ENCODE assay signal across 9 cellular contexts in the genomic region with DNA sequence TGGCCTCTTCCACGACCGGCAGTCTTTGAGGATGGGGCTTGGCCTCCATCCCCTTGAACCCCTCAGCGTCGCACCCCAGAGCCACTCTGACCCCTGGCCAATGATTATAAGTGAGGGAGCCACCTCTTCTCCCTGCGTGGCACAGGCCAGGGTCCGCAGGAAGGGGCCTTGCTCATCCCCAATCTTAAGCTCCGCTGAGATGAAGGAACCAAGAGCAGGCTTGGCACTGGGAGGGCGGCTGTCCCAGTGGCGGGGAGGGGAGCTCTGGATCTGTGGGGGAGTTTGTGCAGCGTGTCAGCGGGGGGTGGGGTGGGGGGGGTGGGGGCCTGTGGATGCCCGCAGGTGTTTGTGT. TPM values are rescaled to one million over a fixed set of nuclear protein-coding genes. Genes with fewer than 3 reads are reported as not detected.
DNase-seq lines count a peak whose midpoint lies in the region; ATAC-seq and TF ChIP-seq lines count a peak whose summit lies in the region.
"Had no signal": no experiment of that assay in that cellular context is flagged by ENCODE, and none has a peak within 500 bp of the region (broad histone marks: within the 10 kb centered on the region; RNA-seq: fewer than 3 reads in every experiment).

No MANE protein-coding gene starts in this region.

- peak overlapping the region; percentile 36 for H3K4me3 ChIP-seq in BJ (ENCODE audit: low read depth, low read length)
- H3K4me3 ChIP-seq in MG63: peak overlapping the region; percentile 49
- H3K4me3 ChIP-seq in endodermal cell (ENCODE audit: low read length): peak overlapping the region; percentile 79
- H3K4me3 ChIP-seq in neural cell (ENCODE audit: low read length): peak overlapping the region; percentile 57

- H3K4me1 Mint-ChIP-seq in endodermal cell: peaks cover 26% of the 10 kb centered on the region

- TF ChIP-seq RAD21 in neural cell (conservative IDR thresholded peaks at IDR 0.05): no peak

- CTCF ChIA-PET in BJ (lab: Yijun Ruan, JAX) (interaction anchor here (0.6 to 1.0 kb wide), 4 partner anchors 8 to 285 kb away, joined by 3 to 5 read pairs (median 3); no protein-coding TSS in a partner anchor), RWPE1 (lab: Yijun Ruan, JAX) (interaction anchor here (0.6 kb wide), 2 partner anchors 16 to 158 kb away, joined by 3 read pairs; no protein-coding TSS in a partner anchor)

- H3K9me2 ChIP-seq in neural cell (ENCODE audit: insufficient read depth, low read length): no peaks in the 10 kb centered on the region

- TF ChIP-seq CTCF in BJ (IDR thresholded peaks at IDR 0.05; ENCODE audit: insufficient read depth, low read depth, low read length) (no peak), endodermal cell (conservative IDR thresholded peaks at IDR 0.05) (no peak), neural cell (IDR thresholded peaks at IDR 0.05; ENCODE audit: poor library complexity, severe bottlenecking) (no peak), RWPE1 (conservative IDR thresholded peaks at IDR 0.05; ENCODE audit: low read depth) (no peak)

- H3K27ac ChIP-seq in endodermal cell (ENCODE audit: low read depth, low read length) (no peak overlapping the region), neural cell (ENCODE audit: low read length) (no peak overlapping the region), RWPE1 (no peak overlapping the region)
- H3K27ac ChIP-seq: epithelial cell of prostate had no signal

- H3K79me2 ChIP-seq in neural cell (replicated peaks; ENCODE audit: insufficient read depth, low read length): no peaks in the 10 kb centered on the region

- H3K27me3 ChIP-seq in BJ (ENCODE audit: control insufficient read depth, insufficient read depth, low read length): no peaks in the 10 kb centered on the region
- H3K27me3 ChIP-seq in MG63: no peaks in the 10 kb centered on the region; the same call in 1 of the 2 replicates
- H3K27me3 ChIP-seq in endodermal cell (ENCODE audit: control insufficient read depth, insufficient read depth, low read length, poor library complexity, severe bottlenecking): peaks cover 8% of the 10 kb centered on the region
- H3K27me3 ChIP-seq in neural cell (ENCODE audit: insufficient read depth, low read depth, low read length): peaks cover 5% of the 10 kb centered on the region

- H3F3A ChIP-seq in neural cell (ENCODE audit: insufficient read depth, low read length, poor library complexity, severe bottlenecking): no peaks in the 10 kb centered on the region

- TF ChIP-seq EP300 in neural cell (conservative IDR thresholded peaks at IDR 0.05; ENCODE audit: poor library complexity, severe bottlenecking): no peak

- H3K36me3 ChIP-seq in BJ (ENCODE audit: control insufficient read depth, insufficient read depth, low read length) (no peaks in the 10 kb centered on the region), MG63 (no peaks in the 10 kb centered on the region), endodermal cell (ENCODE audit: control insufficient read depth, insufficient read depth, low read length) (no peaks in the 10 kb centered on the region), neural cell (ENCODE audit: insufficient read depth, low read length) (no peaks in the 10 kb centered on the region)

- H3K27me3 Mint-ChIP-seq in endodermal cell (ENCODE audit: insufficient read depth): peaks cover 11% of the 10 kb centered on the region

- peak overlapping the region; percentile 39 for H3K9ac ChIP-seq in endodermal cell (ENCODE audit: extremely low read depth, low read length, poor library complexity, severe bottlenecking)
- H3K9ac ChIP-seq in neural cell (ENCODE audit: low read length): no peak overlapping the region

- H3K9me3 Mint-ChIP-seq in endodermal cell: no peaks in the 10 kb centered on the region

- H3K4me1 ChIP-seq in endodermal cell (ENCODE audit: control insufficient read depth, insufficient read depth, low read length): peaks cover 8% of the 10 kb centered on the region

- H3K9me3 ChIP-seq in MG63: no peaks in the 10 kb centered on the region
- H3K9me3 ChIP-seq in endodermal cell (ENCODE audit: control insufficient read depth, low read length): no peaks in the 10 kb centered on the region
- H3K9me3 ChIP-seq in neural cell (ENCODE audit: low read length): no peaks in the 10 kb centered on the region

- no peaks in the 10 kb centered on the region for H3K36me3 Mint-ChIP-seq in endodermal cell (ENCODE audit: low read depth)

- WGBS in endodermal cell (ENCODE audit: insufficient coverage in 1 of 2, insufficient read length in 1 of 2), 2 experiments: 26% methylated on average over 8 of the region's 12 CpGs; no CpG with 5 or more reads in 1 of the 2 experiments

- H3K4me3 Mint-ChIP-seq in endodermal cell: peak overlapping the region; percentile 66

- no peaks in the 10 kb centered on the region for H4K20me1 ChIP-seq in neural cell (ENCODE audit: insufficient read depth)

- ATAC-seq in HG02973 (IDR thresholded peaks at IDR 0.05; ENCODE audit: unreplicated experiment): no peak
- no peak for ATAC-seq in HG02981 (IDR thresholded peaks at IDR 0.05; ENCODE audit: unreplicated experiment)

- no peak for DNase-seq in BJ (ENCODE audit: low read depth)
- DNase-seq in MG63: no peak
- no peak for DNase-seq in endodermal cell
- DNase-seq in SKM-1 (lab: John Stamatoyannopoulos, UW; ENCODE audit: unreplicated experiment): no peak
- no peak for DNase-seq in RWPE1 (ENCODE audit: low spot score)

- H2AFZ ChIP-seq in neural cell (ENCODE audit: low read depth, low read length): no peak overlapping the region

- no peak overlapping the region for H3K4me2 ChIP-seq in neural cell (ENCODE audit: low read length)

- POLR2A ChIA-PET in BJ (lab: Charles Lee): no interaction called here
- POLR2A ChIA-PET in RWPE1 (lab: Yijun Ruan, JAX; ENCODE audit: low non-redundant PET): no interaction called here

- no peak overlapping the region for H3K27ac Mint-ChIP-seq in endodermal cell

TF ChIP-seq in neural cell, 6 proteins besides CTCF, POLR2A, EP300 and RAD21:
- TF ChIP-seq, protein P1, sequence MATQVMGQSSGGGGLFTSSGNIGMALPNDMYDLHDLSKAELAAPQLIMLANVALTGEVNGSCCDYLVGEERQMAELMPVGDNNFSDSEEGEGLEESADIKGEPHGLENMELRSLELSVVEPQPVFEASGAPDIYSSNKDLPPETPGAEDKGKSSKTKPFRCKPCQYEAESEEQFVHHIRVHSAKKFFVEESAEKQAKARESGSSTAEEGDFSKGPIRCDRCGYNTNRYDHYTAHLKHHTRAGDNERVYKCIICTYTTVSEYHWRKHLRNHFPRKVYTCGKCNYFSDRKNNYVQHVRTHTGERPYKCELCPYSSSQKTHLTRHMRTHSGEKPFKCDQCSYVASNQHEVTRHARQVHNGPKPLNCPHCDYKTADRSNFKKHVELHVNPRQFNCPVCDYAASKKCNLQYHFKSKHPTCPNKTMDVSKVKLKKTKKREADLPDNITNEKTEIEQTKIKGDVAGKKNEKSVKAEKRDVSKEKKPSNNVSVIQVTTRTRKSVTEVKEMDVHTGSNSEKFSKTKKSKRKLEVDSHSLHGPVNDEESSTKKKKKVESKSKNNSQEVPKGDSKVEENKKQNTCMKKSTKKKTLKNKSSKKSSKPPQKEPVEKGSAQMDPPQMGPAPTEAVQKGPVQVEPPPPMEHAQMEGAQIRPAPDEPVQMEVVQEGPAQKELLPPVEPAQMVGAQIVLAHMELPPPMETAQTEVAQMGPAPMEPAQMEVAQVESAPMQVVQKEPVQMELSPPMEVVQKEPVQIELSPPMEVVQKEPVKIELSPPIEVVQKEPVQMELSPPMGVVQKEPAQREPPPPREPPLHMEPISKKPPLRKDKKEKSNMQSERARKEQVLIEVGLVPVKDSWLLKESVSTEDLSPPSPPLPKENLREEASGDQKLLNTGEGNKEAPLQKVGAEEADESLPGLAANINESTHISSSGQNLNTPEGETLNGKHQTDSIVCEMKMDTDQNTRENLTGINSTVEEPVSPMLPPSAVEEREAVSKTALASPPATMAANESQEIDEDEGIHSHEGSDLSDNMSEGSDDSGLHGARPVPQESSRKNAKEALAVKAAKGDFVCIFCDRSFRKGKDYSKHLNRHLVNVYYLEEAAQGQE (IDR thresholded peaks at IDR 0.05; ENCODE audit: borderline replicate concordance): no peak
- no peak for TF ChIP-seq MXI1 (conservative IDR thresholded peaks at IDR 0.05; ENCODE audit: poor library complexity, severe bottlenecking)
- no peak for TF ChIP-seq SMC3 (conservative IDR thresholded peaks at IDR 0.05; ENCODE audit: poor library complexity)
- no peak for TF ChIP-seq POLR2AphosphoS5 (IDR thresholded peaks at IDR 0.05)
- TF ChIP-seq TAF1 (IDR thresholded peaks at IDR 0.05; ENCODE audit: low read depth): no peak
- TF ChIP-seq EZH2 (IDR thresholded peaks at IDR 0.05; ENCODE audit: borderline replicate concordance, insufficient read depth, low read length, poor library complexity, severe bottlenecking): no peak

RNA-seq across cellular contexts. Expression of gene ADPGK, which starts 13.8 kb away (rescaled TPM):
- polyA plus RNA-seq in BJ (2011; rRNA removed) (62.5 and 67.6 TPM in 2 replicates), neural cell (33.7 and 38.2 TPM in 2 replicates)
- 28.9 and 39.7 TPM in 2 replicates for polyA minus RNA-seq in BJ (2011; rRNA and poly(A)+ RNA removed)
- 69.4 and 78.8 TPM in 2 replicates for total RNA-seq in MG63 (2014; rRNA removed; shearing (Covaris generic); ENCODE audit: low replicate concordance)
- total RNA-seq in endodermal cell: 10 to 100 TPM; 52.0 to 68.6 TPM
- 35.7 TPM for polyA plus RNA-seq in endodermal cell (2013, experiment 1 of 2)
- polyA plus RNA-seq in endodermal cell (2013, experiment 2 of 2): 33.5 TPM
- polyA minus RNA-seq in neural cell: 32.1 and 33.9 TPM in 2 replicates
